ENCODE assay signal across 8 cellular contexts in genomic region chr16:11667824-11668589, GRCh38. TPM values are rescaled to one million over a fixed set of nuclear protein-coding genes. Genes with fewer than 3 reads are reported as not detected.
DNase-seq lines count a peak whose midpoint lies in the region; ATAC-seq and TF ChIP-seq lines count a peak whose summit lies in the region.

TSS of gene SNN (plus strand) at chr16:11668455. CDS start at chr16:11676060, 7,605 bp downstream.

- H3K9me3 Mint-ChIP-seq in activated CD4-positive, alpha-beta T cell treated with anti-CD3 and anti-CD28 coated beads, Interleukin-2, amount 10 ng/mL, durations not matched to agents 24 days and 14 days: no peaks in the 10 kb centered on the region

- no peak within 1 kb of the TSS for H3K27ac Mint-ChIP-seq in activated CD4-positive, alpha-beta T cell treated with anti-CD3 and anti-CD28 coated beads, Interleukin-2, amount 10 ng/mL, durations not matched to agents 24 days and 14 days

- peak; percentile 29 for DNase-seq in NK-92 treated with Interleukin-12 subunit alpha and Interleukin-12 subunit beta, amount 100 ng/mL, for 24 hours (lab: John Stamatoyannopoulos, UW)
- no peak for DNase-seq in NK-92 (lab: John Stamatoyannopoulos, UW; ENCODE audit: unreplicated experiment)
- peak; percentile 83 for DNase-seq in NCI-H460 (ENCODE audit: extremely low read depth, low read depth)
- peak; percentile 97 for DNase-seq in activated CD4-positive, alpha-beta T cell treated with anti-CD3 and anti-CD28 coated beads, Interleukin-2, amount 10 ng/mL, durations not matched to agents 24 days and 14 days
- DNase-seq in coronary artery (ENCODE audit: low spot score): no peak
- DNase-seq in left lobe of liver (ENCODE audit: low spot score): peak; percentile 89
- peak; percentile 86 for DNase-seq in stimulated activated CD4-positive, alpha-beta T cell treated with anti-CD3 and anti-CD28 coated beads, Interleukin-1b, Interleukin-23, amount 100 ng/mL, for 48 hours

- TF ChIP-seq CTCF in coronary artery (IDR thresholded peaks at IDR 0.05): no peak

- peak within 1 kb of the TSS; percentile 94 for H3K27ac ChIP-seq in coronary artery

- peaks cover 59% of the 10 kb centered on the region for H3K4me1 Mint-ChIP-seq in activated CD4-positive, alpha-beta T cell treated with anti-CD3 and anti-CD28 coated beads, Interleukin-2, amount 10 ng/mL, durations not matched to agents 24 days and 14 days

- ATAC-seq in HG03064 (IDR thresholded peaks at IDR 0.05; ENCODE audit: low read depth, unreplicated experiment): peak; percentile 52
- ATAC-seq in left lobe of liver: peak; percentile 96

- H3K27me3 Mint-ChIP-seq in activated CD4-positive, alpha-beta T cell treated with anti-CD3 and anti-CD28 coated beads, Interleukin-2, amount 10 ng/mL, durations not matched to agents 24 days and 14 days: no peaks in the 10 kb centered on the region

- intact Hi-C loops in activated CD4-positive, alpha-beta T cell treated with anti-CD3 and anti-CD28 coated beads, Interleukin-2, amount 10 ng/mL, durations not matched to agents 24 days and 14 days (cut with micrococcal nuclease): no loop called here

- H3K4me3 Mint-ChIP-seq in activated CD4-positive, alpha-beta T cell treated with anti-CD3 and anti-CD28 coated beads, Interleukin-2, amount 10 ng/mL, durations not matched to agents 24 days and 14 days: peak within 1 kb of the TSS; percentile 80

- peak within 1 kb of the TSS; percentile 91 for H3K4me3 ChIP-seq in coronary artery

- no peaks in the 10 kb centered on the region for H3K36me3 Mint-ChIP-seq in activated CD4-positive, alpha-beta T cell treated with anti-CD3 and anti-CD28 coated beads, Interleukin-2, amount 10 ng/mL, durations not matched to agents 24 days and 14 days (ENCODE audit: low read depth)

RNA-seq across cellular contexts. Expression of gene SNN, which starts in this region (rescaled TPM):
- 2.0 and 2.3 TPM in 2 replicates for total RNA-seq in NCI-H460 (2014; rRNA removed; shearing (Covaris generic))
- polyA plus RNA-seq in NCI-H460 (2014; cell fraction: nucleus; rRNA removed): 3.4 and 5.1 TPM in 2 replicates
- total RNA-seq in activated CD4-positive, alpha-beta T cell treated with anti-CD3 and anti-CD28 coated beads, Interleukin-2, amount 10 ng/mL, durations not matched to agents 24 days and 14 days: 8.3 and 9.1 TPM in 2 replicates
- total RNA-seq in left lobe of liver: 4.4 TPM

Comparison
In these comparisons a context has a peak if more than half of its experiments do, and no peak if none do; other contexts are left out.
1. DNase-seq: peak in NK-92 treated with Interleukin-12 subunit alpha and Interleukin-12 subunit beta, amount 100 ng/mL, for 24 hours (single experiment), NCI-H460 (single experiment), activated CD4-positive, alpha-beta T cell treated with anti-CD3 and anti-CD28 coated beads, Interleukin-2, amount 10 ng/mL, durations not matched to agents 24 days and 14 days (single experiment), left lobe of liver (single experiment) and stimulated activated CD4-positive, alpha-beta T cell treated with anti-CD3 and anti-CD28 coated beads, Interleukin-1b, Interleukin-23, amount 100 ng/mL, for 48 hours (single experiment); none in NK-92 (single experiment) and coronary artery (single experiment).